Comparison of ENCODE assay signal across 8 cellular contexts in genomic region chr7:23106491-23106800, GRCh38. TPM values are rescaled to one million over a fixed set of nuclear protein-coding genes. Genes with fewer than 3 reads are reported as not detected.
DNase-seq lines count a peak whose midpoint lies in the region; ATAC-seq and TF ChIP-seq lines count a peak whose summit lies in the region.

No MANE protein-coding gene starts in this region.

- peak overlapping the region; percentile 61 for H3K27ac Mint-ChIP-seq in activated T-helper 1 cell treated with anti-CD3 and anti-CD28 coated beads, Interleukin-12 subunit alpha, Interleukin-12 subunit beta, Interleukin-2, Interleukin-4 antibody, amounts not matched to agents 30 ng/mL and 10 ng/mL and 1 ng/mL, durations not matched to agents 14 hours and 24 hours and 36 hours

- peaks cover 18% of the 10 kb centered on the region for H3K4me1 ChIP-seq in KMS-11 (ENCODE audit: low read depth, poor library complexity, severe bottlenecking)

- 0 out of 2 replicates have a peak, but pooled peaks have one; percentile 8 for TF ChIP-seq CTCF in KMS-11 (conservative IDR thresholded peaks at IDR 0.05; ENCODE audit: low read depth, low read length)

- H3K36me3 Mint-ChIP-seq in activated T-helper 1 cell treated with anti-CD3 and anti-CD28 coated beads, Interleukin-12 subunit alpha, Interleukin-12 subunit beta, Interleukin-2, Interleukin-4 antibody, amounts not matched to agents 30 ng/mL and 10 ng/mL and 1 ng/mL, durations not matched to agents 14 hours and 24 hours and 36 hours (ENCODE audit: low read depth): peaks cover 5% of the 10 kb centered on the region

- peaks cover 14% of the 10 kb centered on the region; the same call in 1 of the 2 replicates for H3K79me2 ChIP-seq in KMS-11 (ENCODE audit: insufficient read depth, low read depth)

- peak overlapping the region; percentile 95 for H3K4me2 ChIP-seq in KMS-11

- peak overlapping the region; percentile 69; the same call in 1 of the 2 replicates for H3K27ac ChIP-seq in KMS-11

- intact Hi-C loops in activated T-helper 1 cell treated with anti-CD3 and anti-CD28 coated beads, Interleukin-12 subunit alpha, Interleukin-12 subunit beta, Interleukin-2, Interleukin-4 antibody, amounts not matched to agents 30 ng/mL and 10 ng/mL and 1 ng/mL, durations not matched to agents 14 hours and 24 hours and 36 hours (cut with micrococcal nuclease): loop anchor here (1.0 to 5.0 kb wide), 6 partner anchors 219 to 426 kb away; partner anchors contain the start of genes IGF2BP3, TOMM7 and TRA2A
- intact Hi-C loops in left cardiac atrium (cut with DNase I): loop anchor here (1.0 to 10.0 kb wide), 3 partner anchors 68 to 138 kb away; partner anchors contain the start of gene GPNMB (in 1 of the 2)

- peak overlapping the region; percentile 100 for H2AFZ ChIP-seq in KMS-11 (ENCODE audit: low read depth)

- peak overlapping the region; percentile 33 for H3K4me3 ChIP-seq in KMS-11 (IDR thresholded peaks at IDR 0.05; ENCODE audit: insufficient read depth, low read depth, low read length)

- no peaks in the 10 kb centered on the region for H4K20me1 ChIP-seq in KMS-11 (ENCODE audit: insufficient read depth)

- H3K27me3 ChIP-seq in KMS-11 (ENCODE audit: insufficient read depth, low read depth): no peaks in the 10 kb centered on the region

- peaks cover 30% of the 10 kb centered on the region for H3K4me1 Mint-ChIP-seq in activated T-helper 1 cell treated with anti-CD3 and anti-CD28 coated beads, Interleukin-12 subunit alpha, Interleukin-12 subunit beta, Interleukin-2, Interleukin-4 antibody, amounts not matched to agents 30 ng/mL and 10 ng/mL and 1 ng/mL, durations not matched to agents 14 hours and 24 hours and 36 hours (ENCODE audit: low read depth)

- DNase-seq in DMS153 treated with DMSO at 0.1 percent for 48 hours (lab: John Stamatoyannopoulos, UW; ENCODE audit: unreplicated experiment): peak; percentile 49
- DNase-seq in activated T-helper 1 cell treated with anti-CD3 and anti-CD28 coated beads, Interleukin-12 subunit alpha, Interleukin-12 subunit beta, Interleukin-2, Interleukin-4 antibody, amounts not matched to agents 30 ng/mL and 10 ng/mL and 1 ng/mL, durations not matched to agents 14 hours and 24 hours and 36 hours (ENCODE audit: low spot score): no peak
- DNase-seq in left cardiac atrium: no peak
- DNase-seq in putamen (ENCODE audit: low spot score): peak; percentile 71
- DNase-seq in KG1 (lab: John Stamatoyannopoulos, UW): no peak
- DNase-seq in effector CD4-positive, alpha-beta T cell: no peak

- no peaks in the 10 kb centered on the region for H3K36me3 ChIP-seq in KMS-11 (ENCODE audit: insufficient read depth)

- ATAC-seq in GM21390 (IDR thresholded peaks at IDR 0.05; ENCODE audit: unreplicated experiment) (peak; percentile 12), left cardiac atrium (peak; percentile 25 to 33)

- peak overlapping the region; percentile 73 for H3K9ac ChIP-seq in KMS-11

- no peaks in the 10 kb centered on the region for H3K27me3 Mint-ChIP-seq in activated T-helper 1 cell treated with anti-CD3 and anti-CD28 coated beads, Interleukin-12 subunit alpha, Interleukin-12 subunit beta, Interleukin-2, Interleukin-4 antibody, amounts not matched to agents 30 ng/mL and 10 ng/mL and 1 ng/mL, durations not matched to agents 14 hours and 24 hours and 36 hours (ENCODE audit: insufficient read depth)

- peak overlapping the region; percentile 94 for H3K4me3 Mint-ChIP-seq in activated T-helper 1 cell treated with anti-CD3 and anti-CD28 coated beads, Interleukin-12 subunit alpha, Interleukin-12 subunit beta, Interleukin-2, Interleukin-4 antibody, amounts not matched to agents 30 ng/mL and 10 ng/mL and 1 ng/mL, durations not matched to agents 14 hours and 24 hours and 36 hours

- no peaks in the 10 kb centered on the region for H3K9me3 Mint-ChIP-seq in activated T-helper 1 cell treated with anti-CD3 and anti-CD28 coated beads, Interleukin-12 subunit alpha, Interleukin-12 subunit beta, Interleukin-2, Interleukin-4 antibody, amounts not matched to agents 30 ng/mL and 10 ng/mL and 1 ng/mL, durations not matched to agents 14 hours and 24 hours and 36 hours

RNA-seq across cellular contexts. Expression of gene KLHL7, which starts 0.9 kb away (rescaled TPM):
- 18.2 and 19.7 TPM in 2 replicates for total RNA-seq in activated T-helper 1 cell treated with anti-CD3 and anti-CD28 coated beads, Interleukin-12 subunit alpha, Interleukin-12 subunit beta, Interleukin-2, Interleukin-4 antibody, amounts not matched to agents 30 ng/mL and 10 ng/mL and 1 ng/mL, durations not matched to agents 14 hours and 24 hours and 36 hours
- total RNA-seq in left cardiac atrium: 10 to 100 TPM; 68.3 to 81.6 TPM

Comparison
In these comparisons a context has a peak if more than half of its experiments do, and no peak if none do; other contexts are left out.
1. DNase-seq: peak in DMS153 treated with DMSO at 0.1 percent for 48 hours (single experiment) and putamen (single experiment); none in activated T-helper 1 cell treated with anti-CD3 and anti-CD28 coated beads, Interleukin-12 subunit alpha, Interleukin-12 subunit beta, Interleukin-2, Interleukin-4 antibody, amounts not matched to agents 30 ng/mL and 10 ng/mL and 1 ng/mL, durations not matched to agents 14 hours and 24 hours and 36 hours (single experiment), left cardiac atrium (single experiment), KG1 (single experiment) and effector CD4-positive, alpha-beta T cell (single experiment).